ENCODE assay signal across 12 cellular contexts in the genomic region with DNA sequence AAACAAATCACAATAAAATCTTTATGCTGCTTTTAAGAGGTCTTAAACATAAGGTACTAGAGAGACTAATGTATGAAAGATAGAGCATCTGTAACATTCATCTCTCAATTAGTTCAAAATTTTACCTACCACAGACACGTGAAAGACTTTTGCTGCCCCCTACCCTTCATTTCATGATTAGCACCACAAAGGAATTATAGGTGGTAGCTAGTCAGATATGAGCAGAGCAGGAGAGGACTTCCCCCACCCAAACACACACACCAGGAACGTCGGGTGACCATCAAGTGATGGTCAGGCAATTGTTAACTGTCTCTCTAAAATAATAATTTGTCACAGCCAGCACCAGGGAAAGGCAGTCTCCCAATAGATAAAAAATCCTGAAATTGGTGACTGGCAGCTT.
A peak's percentile ranks its signal among the peaks of the same experiment; 100 is the strongest.
DNase-seq lines count a peak whose midpoint lies in the region; ATAC-seq and TF ChIP-seq lines count a peak whose summit lies in the region.
"Had no signal": no experiment of that assay in that cellular context is flagged by ENCODE, and none has a peak within 500 bp of the region (broad histone marks: within the 10 kb centered on the region; RNA-seq: fewer than 3 reads in every experiment).

No MANE protein-coding gene starts in this region.

- H3K27me3 ChIP-seq in CD8-positive, alpha-beta T cell (ENCODE audit: insufficient read depth, low read length): no peaks in the 10 kb centered on the region
- H3K27me3 ChIP-seq: SJSA1 had no signal

- no peak overlapping the region for H3K27ac ChIP-seq in CD8-positive, alpha-beta T cell (ENCODE audit: low read depth, low read length)
- H3K27ac ChIP-seq: parathyroid adenoma, SJSA1 had no signal

- H3K4me3 Mint-ChIP-seq in activated T-cell treated with anti-CD3 and anti-CD28 coated beads, Interleukin-2, amount 50 U/mL, for 72 hours: no peak overlapping the region
- no peak overlapping the region for H3K4me3 Mint-ChIP-seq in CD8-positive, alpha-beta T cell
- H3K4me3 Mint-ChIP-seq: stimulated activated naive B cell treated with anti-CD40 and anti-IgM and Interleukin-4, amounts not matched to agents 10 μg/mL and 1 μg/mL and 100 μg/mL, for 72 hours had no signal

- DNase-seq in NCI-H146 (lab: John Stamatoyannopoulos, UW): peak; percentile 4
- DNase-seq in NCI-H146 treated with DMSO at 0.1 percent for 48 hours (lab: John Stamatoyannopoulos, UW; ENCODE audit: unreplicated experiment): no peak
- peak; percentile 13 to 47 for DNase-seq in NCI-H2081 (lab: John Stamatoyannopoulos, UW)
- DNase-seq in astrocyte of the spinal cord (ENCODE audit: low read depth, low spot score): peak; percentile 1
- peak; percentile 10 for DNase-seq in retina
- no peak for DNase-seq in stimulated activated CD4-positive, alpha-beta T cell treated with anti-CD3 and anti-CD28 coated beads, Interleukin-2, amount 100 ng/mL, for 48 hours
- no peak for DNase-seq in activated T-cell treated with anti-CD3 and anti-CD28 coated beads, Interleukin-2, amount 50 U/mL, for 72 hours
- DNase-seq in CD8-positive, alpha-beta T cell: no peak
- DNase-seq: foreskin fibroblast; stimulated activated naive B cell treated with anti-CD40 and anti-IgM and Interleukin-4, amounts not matched to agents 10 μg/mL and 1 μg/mL and 100 μg/mL, for 72 hours had no signal

- no peaks in the 10 kb centered on the region for H3K4me1 ChIP-seq in CD8-positive, alpha-beta T cell (ENCODE audit: insufficient read depth, low read length)
- H3K4me1 ChIP-seq: parathyroid adenoma, SJSA1 had no signal

- POLR2A ChIA-PET in CD8-positive, alpha-beta T cell (lab: Charles Lee): no interaction called here

- H3K36me3 ChIP-seq in CD8-positive, alpha-beta T cell (ENCODE audit: insufficient read depth, low read length): no peaks in the 10 kb centered on the region
- H3K36me3 ChIP-seq: SJSA1 had no signal

- ATAC-seq in activated T-cell treated with anti-CD3 and anti-CD28 coated beads, Interleukin-2, amount 50 U/mL, for 72 hours (replicated peaks in 1 of 2): no peak
- no peak for ATAC-seq in CD8-positive, alpha-beta T cell

- CTCF ChIA-PET in CD8-positive, alpha-beta T cell (lab: Charles Lee): no interaction called here

- H3K4me3 ChIP-seq in astrocyte of the spinal cord (ENCODE audit: low read depth, low read length): no peak overlapping the region
- H3K4me3 ChIP-seq in CD8-positive, alpha-beta T cell (ENCODE audit: low read depth, low read length): no peak overlapping the region
- H3K4me3 ChIP-seq: SJSA1 had no signal

- TF ChIP-seq CTCF in astrocyte of the spinal cord (IDR thresholded peaks at IDR 0.05; ENCODE audit: low read depth, low read length): peak; percentile 20
- no peak for TF ChIP-seq CTCF in CD8-positive, alpha-beta T cell (IDR thresholded peaks at IDR 0.05)

- H3K4me1 Mint-ChIP-seq in activated T-cell treated with anti-CD3 and anti-CD28 coated beads, Interleukin-2, amount 50 U/mL, for 72 hours (ENCODE audit: low read depth): no peaks in the 10 kb centered on the region
- no peaks in the 10 kb centered on the region for H3K4me1 Mint-ChIP-seq in CD8-positive, alpha-beta T cell (ENCODE audit: low read depth)
- H3K4me1 Mint-ChIP-seq: stimulated activated naive B cell treated with anti-CD40 and anti-IgM and Interleukin-4, amounts not matched to agents 10 μg/mL and 1 μg/mL and 100 μg/mL, for 72 hours had no signal

- H3K27me3 Mint-ChIP-seq in activated T-cell treated with anti-CD3 and anti-CD28 coated beads, Interleukin-2, amount 50 U/mL, for 72 hours (ENCODE audit: low read depth): no peaks in the 10 kb centered on the region
- H3K27me3 Mint-ChIP-seq in CD8-positive, alpha-beta T cell (ENCODE audit: low read depth): no peaks in the 10 kb centered on the region
- H3K27me3 Mint-ChIP-seq: stimulated activated naive B cell treated with anti-CD40 and anti-IgM and Interleukin-4, amounts not matched to agents 10 μg/mL and 1 μg/mL and 100 μg/mL, for 72 hours had no signal

- intact Hi-C loops in CD8-positive, alpha-beta T cell (cut with DNase I, micrococcal nuclease): no loop called here

- H3K9me3 Mint-ChIP-seq in activated T-cell treated with anti-CD3 and anti-CD28 coated beads, Interleukin-2, amount 50 U/mL, for 72 hours: peaks cover 23 to 26% of the 10 kb centered on the region in 2 donors
- H3K9me3 Mint-ChIP-seq in CD8-positive, alpha-beta T cell: peaks cover 18% of the 10 kb centered on the region

- H3K36me3 Mint-ChIP-seq in activated T-cell treated with anti-CD3 and anti-CD28 coated beads, Interleukin-2, amount 50 U/mL, for 72 hours (ENCODE audit: insufficient read depth in 2 of 2): peaks cover 0 to 11% of the 10 kb centered on the region in 2 donors
- no peaks in the 10 kb centered on the region for H3K36me3 Mint-ChIP-seq in CD8-positive, alpha-beta T cell
- H3K36me3 Mint-ChIP-seq: stimulated activated naive B cell treated with anti-CD40 and anti-IgM and Interleukin-4, amounts not matched to agents 10 μg/mL and 1 μg/mL and 100 μg/mL, for 72 hours had no signal

- H3K9me3 ChIP-seq in CD8-positive, alpha-beta T cell (ENCODE audit: low read length): no peaks in the 10 kb centered on the region

- in situ Hi-C loops in astrocyte of the spinal cord (cut with HindIII; ENCODE audit: low sequenced_read_pairs): no loop called here

- H3K27ac Mint-ChIP-seq in activated T-cell treated with anti-CD3 and anti-CD28 coated beads, Interleukin-2, amount 50 U/mL, for 72 hours: no peak overlapping the region
- no peak overlapping the region for H3K27ac Mint-ChIP-seq in CD8-positive, alpha-beta T cell
- H3K27ac Mint-ChIP-seq: stimulated activated naive B cell treated with anti-CD40 and anti-IgM and Interleukin-4, amounts not matched to agents 10 μg/mL and 1 μg/mL and 100 μg/mL, for 72 hours had no signal

Comparison
In these comparisons a context has a peak if more than half of its experiments do, and no peak if none do; other contexts are left out.
1. DNase-seq: peak in NCI-H146 (single experiment), NCI-H2081 (2 of 2), astrocyte of the spinal cord (single experiment) and retina (single experiment); none in NCI-H146 treated with DMSO at 0.1 percent for 48 hours (single experiment), stimulated activated CD4-positive, alpha-beta T cell treated with anti-CD3 and anti-CD28 coated beads, Interleukin-2, amount 100 ng/mL, for 48 hours (0 of 2), activated T-cell treated with anti-CD3 and anti-CD28 coated beads, Interleukin-2, amount 50 U/mL, for 72 hours (0 of 2) and CD8-positive, alpha-beta T cell (0 of 7).